1 cellular context compared by ENCODE assay signal in genomic region chr1:244445320-244446181, GRCh38.
TF ChIP-seq lines count a peak whose summit lies in the region.

No MANE protein-coding gene starts in this region.

TF ChIP-seq in K562, 482 proteins besides CTCF, POLR2A, EP300 and RAD21:
- TF ChIP-seq ELF1 (tag; IDR thresholded peaks at IDR 0.05) (0 out of 2 replicates have a peak, but pooled peaks have one; percentile 20), E2F1 (CRISPR knock-in tag; IDR thresholded peaks at IDR 0.05) (0 out of 2 replicates have a peak, but pooled peaks have one; percentile 21), HMBOX1 (IDR thresholded peaks at IDR 0.05) (peak; percentile 33; the same call in 1 of the 2 replicates), ZNF436 (CRISPR knock-in tag; IDR thresholded peaks at IDR 0.05) (no peak)
